Comparison of ENCODE assay signal across 1 cellular context in the genomic region with DNA sequence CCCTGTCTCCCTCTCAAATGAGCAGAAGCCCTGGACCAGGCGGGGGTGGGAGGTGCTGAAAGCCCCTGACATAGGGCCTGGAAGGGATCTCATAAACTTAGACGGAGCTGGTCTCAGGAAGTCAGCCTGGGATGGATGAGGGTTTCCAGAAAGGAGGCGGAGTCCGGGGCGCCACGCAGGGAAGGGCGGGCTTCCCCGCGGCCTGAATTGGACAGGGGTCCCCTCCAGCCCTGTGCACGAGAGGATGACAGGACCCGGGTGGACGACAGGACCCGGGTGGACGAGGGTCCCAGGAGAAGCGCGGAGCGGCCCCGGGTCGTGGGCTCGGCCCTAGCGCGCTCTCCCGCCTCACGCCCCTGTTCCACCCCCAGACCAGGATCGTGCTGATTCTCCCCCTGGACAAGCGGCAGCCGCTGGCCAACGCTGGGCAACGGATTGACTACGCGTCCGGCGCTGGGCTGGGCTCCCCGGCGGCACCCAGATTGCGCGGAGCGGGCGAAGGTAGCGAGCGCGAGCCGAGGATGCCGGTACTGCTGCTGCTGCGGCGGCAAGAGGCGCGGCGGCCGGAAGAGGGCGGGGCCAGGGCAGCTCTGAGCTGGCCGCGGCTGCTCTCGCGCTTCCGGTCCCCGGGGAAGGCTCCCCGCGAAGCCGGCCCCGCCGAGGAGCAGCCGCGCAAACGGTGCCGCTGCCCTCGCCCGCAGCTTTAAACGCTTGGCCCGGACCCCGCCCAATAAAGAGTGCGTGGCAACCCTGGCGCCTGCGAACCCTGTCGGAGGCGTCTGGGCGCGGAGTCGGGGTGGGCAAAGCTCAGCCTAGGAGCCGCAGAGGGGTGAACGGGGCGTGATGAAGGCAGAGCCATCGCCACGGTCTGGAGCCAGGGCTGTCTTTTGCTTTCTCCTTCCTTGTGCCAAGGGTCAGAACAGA.
TF ChIP-seq lines count a peak whose summit lies in the region.

No MANE protein-coding gene starts in this region.

TF ChIP-seq in HepG2, 621 proteins besides CTCF, POLR2A, EP300 and RAD21 (continued from another document and continues in another):
- TF ChIP-seq, protein P1, sequence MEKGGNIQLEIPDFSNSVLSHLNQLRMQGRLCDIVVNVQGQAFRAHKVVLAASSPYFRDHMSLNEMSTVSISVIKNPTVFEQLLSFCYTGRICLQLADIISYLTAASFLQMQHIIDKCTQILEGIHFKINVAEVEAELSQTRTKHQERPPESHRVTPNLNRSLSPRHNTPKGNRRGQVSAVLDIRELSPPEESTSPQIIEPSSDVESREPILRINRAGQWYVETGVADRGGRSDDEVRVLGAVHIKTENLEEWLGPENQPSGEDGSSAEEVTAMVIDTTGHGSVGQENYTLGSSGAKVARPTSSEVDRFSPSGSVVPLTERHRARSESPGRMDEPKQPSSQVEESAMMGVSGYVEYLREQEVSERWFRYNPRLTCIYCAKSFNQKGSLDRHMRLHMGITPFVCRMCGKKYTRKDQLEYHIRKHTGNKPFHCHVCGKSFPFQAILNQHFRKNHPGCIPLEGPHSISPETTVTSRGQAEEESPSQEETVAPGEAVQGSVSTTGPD (CRISPR knock-in tag; IDR thresholded peaks at IDR 0.05) = peak; percentile 61; the same call in 1 of the 2 replicates
- TF ChIP-seq MIXL1 (CRISPR knock-in tag; IDR thresholded peaks at IDR 0.05) (peak; percentile 36; the same call in 1 of the 2 replicates), CBX5 (CRISPR knock-in tag; IDR thresholded peaks at IDR 0.05; ENCODE audit: borderline replicate concordance) (peak; percentile 11; the same call in 1 of the 2 replicates), TAF15 (IDR thresholded peaks at IDR 0.05; ENCODE audit: low read depth, low read length, poor library complexity, severe bottlenecking) (peak; percentile 99), ZNF232 (CRISPR knock-in tag; IDR thresholded peaks at IDR 0.05; ENCODE audit: borderline replicate concordance) (peak; percentile 76; the same call in 1 of the 2 replicates), ZNF451 (CRISPR knock-in tag; IDR thresholded peaks at IDR 0.05) (peak; percentile 96), ARNTL (CRISPR knock-in tag; IDR thresholded peaks at IDR 0.05) (0 out of 2 replicates have a peak, but pooled peaks have one; percentile 55), RXRB (CRISPR knock-in tag; IDR thresholded peaks at IDR 0.05; ENCODE audit: borderline replicate concordance) (no peak), ZNF143 (CRISPR knock-in tag; IDR thresholded peaks at IDR 0.05) (peak; percentile 74), ZNF598 (CRISPR knock-in tag; IDR thresholded peaks at IDR 0.05; ENCODE audit: borderline replicate concordance) (peak; percentile 98), ZNF616 (CRISPR knock-in tag; IDR thresholded peaks at IDR 0.05; ENCODE audit: low read depth) (peak; percentile 34), PRPF4 (IDR thresholded peaks at IDR 0.05; ENCODE audit: low read depth, low read length, poor library complexity, severe bottlenecking) (no peak), NR2C2 (CRISPR knock-in tag; IDR thresholded peaks at IDR 0.05; ENCODE audit: borderline replicate concordance) (peak; percentile 13; the same call in 1 of the 2 replicates), RBM22 (optimal IDR thresholded peaks at IDR 0.05; ENCODE audit: low read length) (peak; percentile 82), MXD4 (CRISPR knock-in tag; IDR thresholded peaks at IDR 0.05) (peak; percentile 94), ZNF577 (CRISPR knock-in tag; IDR thresholded peaks at IDR 0.05; ENCODE audit: borderline replicate concordance, low read depth) (no peak), CREB1 (IDR thresholded peaks at IDR 0.05) (no peak), CREB1 (CRISPR knock-in tag; IDR thresholded peaks at IDR 0.05) (no peak), CHCHD3 (CRISPR knock-in tag; IDR thresholded peaks at IDR 0.05) (peak; percentile 68; the same call in 1 of the 2 replicates), SYNCRIP (IDR thresholded peaks at IDR 0.05; ENCODE audit: insufficient read depth, low read depth, low read length) (no peak), ZFYVE20 (CRISPR knock-in tag; IDR thresholded peaks at IDR 0.05; ENCODE audit: borderline replicate concordance, low read depth) (no peak), ZNF44 (CRISPR knock-in tag; IDR thresholded peaks at IDR 0.05) (no peak; the same call in 1 of the 2 replicates), KLF9 (CRISPR knock-in tag; IDR thresholded peaks at IDR 0.05; ENCODE audit: low read depth) (no peak), MAFF (IDR thresholded peaks at IDR 0.05; ENCODE audit: low read depth, low read length) (no peak), HDAC2 (CRISPR knock-in tag; IDR thresholded peaks at IDR 0.05) (peak; percentile 63; the same call in 1 of the 2 replicates), ZNF24 (IDR thresholded peaks at IDR 0.05) (no peak), ZSCAN9 (CRISPR knock-in tag; IDR thresholded peaks at IDR 0.05; ENCODE audit: borderline replicate concordance) (peak; percentile 51; the same call in 1 of the 2 replicates), CREM (IDR thresholded peaks at IDR 0.05) (no peak), CREM (CRISPR knock-in tag; IDR thresholded peaks at IDR 0.05) (no peak), ZBTB1 (CRISPR knock-in tag; IDR thresholded peaks at IDR 0.05; ENCODE audit: borderline replicate concordance) (0 out of 2 replicates have a peak, but pooled peaks have one; percentile 25), RFX3 (CRISPR knock-in tag; IDR thresholded peaks at IDR 0.05) (no peak), RELA (CRISPR knock-in tag; IDR thresholded peaks at IDR 0.05) (0 out of 2 replicates have a peak, but pooled peaks have one; percentile 25), RAD51 (IDR thresholded peaks at IDR 0.05; ENCODE audit: borderline replicate concordance) (no peak), ZNF569 (CRISPR knock-in tag; IDR thresholded peaks at IDR 0.05; ENCODE audit: borderline replicate concordance) (no peak), FOXA1 (IDR thresholded peaks at IDR 0.05) (no peak), FOXA1 (CRISPR knock-in tag; IDR thresholded peaks at IDR 0.05) (no peak), ZNF703 (CRISPR knock-in tag; IDR thresholded peaks at IDR 0.05; ENCODE audit: borderline replicate concordance) (peak; percentile 18; the same call in 1 of the 2 replicates), ZSCAN12 (CRISPR knock-in tag; IDR thresholded peaks at IDR 0.05) (0 out of 2 replicates have a peak, but pooled peaks have one; percentile 53), HNF4A (CRISPR knock-in tag; IDR thresholded peaks at IDR 0.05) (peak; percentile 26; the same call in 1 of the 2 replicates), CAMTA2 (CRISPR knock-in tag; IDR thresholded peaks at IDR 0.05; ENCODE audit: borderline replicate concordance) (peak; percentile 84; the same call in 1 of the 2 replicates), ZNF674 (CRISPR knock-in tag; IDR thresholded peaks at IDR 0.05; ENCODE audit: low read depth) (no peak; the same call in none of the 2 replicates), ZBTB7A (CRISPR knock-in tag; IDR thresholded peaks at IDR 0.05) (peak; percentile 55; the same call in 1 of the 2 replicates), ZNF234 (CRISPR knock-in tag; conservative IDR thresholded peaks at IDR 0.05) (peak; percentile 62; the same call in 1 of the 2 replicates), ZFY (CRISPR knock-in tag; IDR thresholded peaks at IDR 0.05) (peak; percentile 82), ZNF329 (CRISPR knock-in tag; IDR thresholded peaks at IDR 0.05; ENCODE audit: low read depth) (peak; percentile 91), ZNF510 (CRISPR knock-in tag; IDR thresholded peaks at IDR 0.05; ENCODE audit: low read depth) (peak; percentile 51; the same call in 1 of the 2 replicates), ZNF333 (CRISPR knock-in tag; IDR thresholded peaks at IDR 0.05; ENCODE audit: borderline replicate concordance) (0 out of 2 replicates have a peak, but pooled peaks have one; percentile 19)
- TF ChIP-seq, protein P2, sequence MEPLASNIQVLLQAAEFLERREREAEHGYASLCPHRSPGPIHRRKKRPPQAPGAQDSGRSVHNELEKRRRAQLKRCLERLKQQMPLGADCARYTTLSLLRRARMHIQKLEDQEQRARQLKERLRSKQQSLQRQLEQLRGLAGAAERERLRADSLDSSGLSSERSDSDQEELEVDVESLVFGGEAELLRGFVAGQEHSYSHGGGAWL (CRISPR knock-in tag; IDR thresholded peaks at IDR 0.05) = peak; percentile 94
- TF ChIP-seq, protein P3, sequence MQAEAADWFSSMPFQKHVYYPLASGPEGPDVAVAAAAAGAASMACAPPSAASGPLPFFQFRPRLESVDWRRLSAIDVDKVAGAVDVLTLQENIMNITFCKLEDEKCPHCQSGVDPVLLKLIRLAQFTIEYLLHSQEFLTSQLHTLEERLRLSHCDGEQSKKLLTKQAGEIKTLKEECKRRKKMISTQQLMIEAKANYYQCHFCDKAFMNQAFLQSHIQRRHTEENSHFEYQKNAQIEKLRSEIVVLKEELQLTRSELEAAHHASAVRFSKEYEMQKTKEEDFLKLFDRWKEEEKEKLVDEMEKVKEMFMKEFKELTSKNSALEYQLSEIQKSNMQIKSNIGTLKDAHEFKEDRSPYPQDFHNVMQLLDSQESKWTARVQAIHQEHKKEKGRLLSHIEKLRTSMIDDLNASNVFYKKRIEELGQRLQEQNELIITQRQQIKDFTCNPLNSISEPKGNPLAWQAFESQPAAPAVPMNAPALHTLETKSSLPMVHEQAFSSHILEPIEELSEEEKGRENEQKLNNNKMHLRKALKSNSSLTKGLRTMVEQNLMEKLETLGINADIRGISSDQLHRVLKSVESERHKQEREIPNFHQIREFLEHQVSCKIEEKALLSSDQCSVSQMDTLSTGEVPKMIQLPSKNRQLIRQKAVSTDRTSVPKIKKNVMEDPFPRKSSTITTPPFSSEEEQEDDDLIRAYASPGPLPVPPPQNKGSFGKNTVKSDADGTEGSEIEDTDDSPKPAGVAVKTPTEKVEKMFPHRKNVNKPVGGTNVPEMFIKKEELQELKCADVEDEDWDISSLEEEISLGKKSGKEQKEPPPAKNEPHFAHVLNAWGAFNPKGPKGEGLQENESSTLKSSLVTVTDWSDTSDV (CRISPR knock-in tag; IDR thresholded peaks at IDR 0.05) = peak; percentile 93
- TF ChIP-seq, protein P4, sequence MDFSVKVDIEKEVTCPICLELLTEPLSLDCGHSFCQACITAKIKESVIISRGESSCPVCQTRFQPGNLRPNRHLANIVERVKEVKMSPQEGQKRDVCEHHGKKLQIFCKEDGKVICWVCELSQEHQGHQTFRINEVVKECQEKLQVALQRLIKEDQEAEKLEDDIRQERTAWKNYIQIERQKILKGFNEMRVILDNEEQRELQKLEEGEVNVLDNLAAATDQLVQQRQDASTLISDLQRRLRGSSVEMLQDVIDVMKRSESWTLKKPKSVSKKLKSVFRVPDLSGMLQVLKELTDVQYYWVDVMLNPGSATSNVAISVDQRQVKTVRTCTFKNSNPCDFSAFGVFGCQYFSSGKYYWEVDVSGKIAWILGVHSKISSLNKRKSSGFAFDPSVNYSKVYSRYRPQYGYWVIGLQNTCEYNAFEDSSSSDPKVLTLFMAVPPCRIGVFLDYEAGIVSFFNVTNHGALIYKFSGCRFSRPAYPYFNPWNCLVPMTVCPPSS (IDR thresholded peaks at IDR 0.05) = no peak
- TF ChIP-seq, protein P5, sequence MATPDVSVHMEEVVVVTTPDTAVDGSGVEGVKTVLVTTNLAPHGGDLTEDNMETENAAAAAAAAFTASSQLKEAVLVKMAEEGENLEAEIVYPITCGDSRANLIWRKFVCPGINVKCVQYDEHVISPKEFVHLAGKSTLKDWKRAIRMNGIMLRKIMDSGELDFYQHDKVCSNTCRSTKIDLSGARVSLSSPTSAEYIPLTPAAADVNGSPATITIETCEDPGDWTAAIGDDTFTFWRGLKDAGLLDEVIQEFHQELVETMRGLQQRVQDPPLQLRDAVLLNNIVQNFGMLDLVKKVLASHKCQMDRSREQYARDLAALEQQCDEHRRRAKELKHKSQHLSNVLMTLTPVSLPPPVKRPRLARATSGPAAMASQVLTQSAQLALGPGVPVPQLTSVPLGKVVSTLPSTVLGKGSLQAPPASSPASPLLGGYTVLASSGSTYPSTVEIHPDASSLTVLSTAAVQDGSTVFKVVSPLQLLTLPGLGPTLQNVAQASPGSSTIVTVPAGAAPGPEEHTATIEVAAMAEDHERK (CRISPR knock-in tag; IDR thresholded peaks at IDR 0.05; ENCODE audit: low read depth) = no peak; the same call in 1 of the 2 replicates
- TF ChIP-seq, protein P6, sequence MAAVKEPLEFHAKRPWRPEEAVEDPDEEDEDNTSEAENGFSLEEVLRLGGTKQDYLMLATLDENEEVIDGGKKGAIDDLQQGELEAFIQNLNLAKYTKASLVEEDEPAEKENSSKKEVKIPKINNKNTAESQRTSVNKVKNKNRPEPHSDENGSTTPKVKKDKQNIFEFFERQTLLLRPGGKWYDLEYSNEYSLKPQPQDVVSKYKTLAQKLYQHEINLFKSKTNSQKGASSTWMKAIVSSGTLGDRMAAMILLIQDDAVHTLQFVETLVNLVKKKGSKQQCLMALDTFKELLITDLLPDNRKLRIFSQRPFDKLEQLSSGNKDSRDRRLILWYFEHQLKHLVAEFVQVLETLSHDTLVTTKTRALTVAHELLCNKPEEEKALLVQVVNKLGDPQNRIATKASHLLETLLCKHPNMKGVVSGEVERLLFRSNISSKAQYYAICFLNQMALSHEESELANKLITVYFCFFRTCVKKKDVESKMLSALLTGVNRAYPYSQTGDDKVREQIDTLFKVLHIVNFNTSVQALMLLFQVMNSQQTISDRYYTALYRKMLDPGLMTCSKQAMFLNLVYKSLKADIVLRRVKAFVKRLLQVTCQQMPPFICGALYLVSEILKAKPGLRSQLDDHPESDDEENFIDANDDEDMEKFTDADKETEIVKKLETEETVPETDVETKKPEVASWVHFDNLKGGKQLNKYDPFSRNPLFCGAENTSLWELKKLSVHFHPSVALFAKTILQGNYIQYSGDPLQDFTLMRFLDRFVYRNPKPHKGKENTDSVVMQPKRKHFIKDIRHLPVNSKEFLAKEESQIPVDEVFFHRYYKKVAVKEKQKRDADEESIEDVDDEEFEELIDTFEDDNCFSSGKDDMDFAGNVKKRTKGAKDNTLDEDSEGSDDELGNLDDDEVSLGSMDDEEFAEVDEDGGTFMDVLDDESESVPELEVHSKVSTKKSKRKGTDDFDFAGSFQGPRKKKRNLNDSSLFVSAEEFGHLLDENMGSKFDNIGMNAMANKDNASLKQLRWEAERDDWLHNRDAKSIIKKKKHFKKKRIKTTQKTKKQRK (IDR thresholded peaks at IDR 0.05; ENCODE audit: low read length) = no peak
- TF ChIP-seq, protein P7, sequence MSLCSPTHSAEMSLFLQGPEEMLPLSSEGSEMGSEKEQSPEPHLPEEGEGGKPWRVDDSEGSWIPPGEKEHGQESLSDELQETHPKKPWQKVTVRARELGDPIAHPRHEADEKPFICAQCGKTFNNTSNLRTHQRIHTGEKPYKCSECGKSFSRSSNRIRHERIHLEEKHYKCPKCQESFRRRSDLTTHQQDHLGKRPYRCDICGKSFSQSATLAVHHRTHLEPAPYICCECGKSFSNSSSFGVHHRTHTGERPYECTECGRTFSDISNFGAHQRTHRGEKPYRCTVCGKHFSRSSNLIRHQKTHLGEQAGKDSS (CRISPR knock-in tag; IDR thresholded peaks at IDR 0.05; ENCODE audit: borderline replicate concordance, low read depth) = peak; percentile 54; the same call in 1 of the 2 replicates
- TF ChIP-seq, protein P8, sequence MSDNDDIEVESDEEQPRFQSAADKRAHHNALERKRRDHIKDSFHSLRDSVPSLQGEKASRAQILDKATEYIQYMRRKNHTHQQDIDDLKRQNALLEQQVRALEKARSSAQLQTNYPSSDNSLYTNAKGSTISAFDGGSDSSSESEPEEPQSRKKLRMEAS (IDR thresholded peaks at IDR 0.05) = peak; percentile 84
